In the genomic region with DNA sequence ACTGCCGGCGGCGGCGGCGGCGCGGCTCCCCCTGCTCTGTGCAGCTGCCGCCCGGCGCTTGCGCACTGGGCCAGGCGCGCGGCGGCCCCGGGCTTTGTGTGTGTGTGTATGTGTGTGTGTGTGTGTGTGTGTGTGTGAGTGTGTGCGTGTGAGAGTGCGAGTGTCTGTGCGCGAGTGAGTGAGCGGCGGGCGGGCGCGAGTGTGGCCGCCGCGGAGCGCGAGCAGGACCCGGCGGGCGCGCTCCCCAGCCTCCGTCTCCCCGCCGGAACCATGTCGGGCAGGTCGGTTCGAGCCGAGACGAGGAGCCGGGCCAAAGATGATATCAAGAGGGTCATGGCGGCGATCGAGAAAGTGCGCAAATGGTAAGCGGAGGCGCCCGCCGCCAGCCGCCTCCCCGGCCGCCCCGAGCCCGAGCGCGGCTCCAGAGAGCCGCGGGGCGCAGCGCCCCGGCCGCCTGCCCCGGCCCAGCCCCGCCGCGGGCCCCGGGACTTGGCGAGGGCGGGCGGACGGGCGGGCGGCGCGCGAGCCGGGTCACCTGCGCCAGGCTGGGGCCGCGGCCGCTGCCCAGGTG, we compare ENCODE assay signal across 8 cellular contexts. TPM values are rescaled to one million over a fixed set of nuclear protein-coding genes. Genes with fewer than 3 reads are reported as not detected.
DNase-seq lines count a peak whose midpoint lies in the region; ATAC-seq and TF ChIP-seq lines count a peak whose summit lies in the region.

A gene (plus strand): TSS at position 63 of the 571 bp plus-strand sequence. CDS start 208 bp downstream, at position 271.

- POLR2A ChIA-PET in PC-9 (lab: Charles Lee; ENCODE audit: unreplicated experiment) = interaction anchor here (0.6 kb wide), 1 partner anchor 299 kb away, joined by 16 read pairs; no protein-coding TSS in a partner anchor

- no peaks in the 10 kb centered on the region for H3K27me3 ChIP-seq in PC-9 (ENCODE audit: insufficient read depth, low read depth)
- no peaks in the 10 kb centered on the region for H3K27me3 ChIP-seq in foreskin keratinocyte
- H3K27me3 ChIP-seq in suprapubic skin = no peaks in the 10 kb centered on the region

- H3K79me2 ChIP-seq in PC-9 (ENCODE audit: low read depth) = 0 out of 2 replicates have a peak, but pooled peaks cover 3% of the 10 kb centered on the region

- H3F3A ChIP-seq in PC-9 (ENCODE audit: insufficient read depth, low read depth) = no peaks in the 10 kb centered on the region

- peak within 1 kb of the TSS; percentile 97 for H3K27ac Mint-ChIP-seq in nephron progenitor cell

- H3K4me1 Mint-ChIP-seq in nephron progenitor cell = peaks cover 27% of the 10 kb centered on the region

- H3K36me3 ChIP-seq in PC-9 (ENCODE audit: low read depth) (no peaks in the 10 kb centered on the region), suprapubic skin (no peaks in the 10 kb centered on the region)

- intact Hi-C loops in PC-9 (cut with micrococcal nuclease; ENCODE audit: unreplicated experiment) = no loop called here

- ATAC-seq in foreskin keratinocyte = peak; percentile 64
- no peak for ATAC-seq in HG03378 (IDR thresholded peaks at IDR 0.05; ENCODE audit: unreplicated experiment)

- H3K4me3 ChIP-seq in PC-9 (peak within 1 kb of the TSS; percentile 76), suprapubic skin (peak within 1 kb of the TSS; percentile 64)

- H3K4me2 ChIP-seq in PC-9 = peak within 1 kb of the TSS; percentile 88

- H3K27ac ChIP-seq in PC-9 (no peak within 1 kb of the TSS), foreskin keratinocyte (peak within 1 kb of the TSS; percentile 91), suprapubic skin (peak within 1 kb of the TSS; percentile 83)

- TF ChIP-seq CTCF in PC-9 (conservative IDR thresholded peaks at IDR 0.05) = no peak
- no peak for TF ChIP-seq CTCF in foreskin keratinocyte (conservative IDR thresholded peaks at IDR 0.05)
- TF ChIP-seq CTCF in nephron progenitor cell (IDR thresholded peaks at IDR 0.05) = no peak
- no peak for TF ChIP-seq CTCF in suprapubic skin (IDR thresholded peaks at IDR 0.05)

- BruUV-seq in PC-9 (replicated peaks; lab: Mats Ljungman, UMichigan) = no TSS peak

- H3K4me1 ChIP-seq in PC-9 (replicated peaks; ENCODE audit: insufficient read depth) (no peaks in the 10 kb centered on the region; the same call in 1 of the 2 replicates), foreskin keratinocyte (peaks cover 8% of the 10 kb centered on the region), suprapubic skin (peaks cover 38% of the 10 kb centered on the region)

- peaks cover 14% of the 10 kb centered on the region for H3K27me3 Mint-ChIP-seq in nephron progenitor cell (ENCODE audit: low read depth, poor library complexity)

- no peaks in the 10 kb centered on the region for H4K20me1 ChIP-seq in PC-9 (ENCODE audit: insufficient read depth)

- WGBS in suprapubic skin = 0% methylated on average over 11 of the region's 83 CpGs

- CTCF ChIA-PET in PC-9 (lab: Charles Lee) = no interaction called here

- TF ChIP-seq EP300 in suprapubic skin (IDR thresholded peaks at IDR 0.05) = no peak

- DNase-seq in CMK (ENCODE audit: low read depth) (peak; percentile 56), HPDE6-E6E7 (ENCODE audit: extremely low spot score) (peak; percentile 38), PC-9 (peak in 1 of 2 experiments; percentile 60), foreskin keratinocyte (peak in 1 of 2 donors; percentile 63), nephron progenitor cell (peak; percentile 65), suprapubic skin (ENCODE audit: low spot score in 2 of 2) (no peak)
- DNase-seq in activated effector memory CD4-positive, alpha-beta T cell treated with Interleukin-2 at 50 U/mL for 16 hours = peak; percentile 43

- peak within 1 kb of the TSS; percentile 95 for H3K4me3 Mint-ChIP-seq in nephron progenitor cell

- no peaks in the 10 kb centered on the region for H3K9me2 ChIP-seq in PC-9 (ENCODE audit: insufficient read depth)

- H2AFZ ChIP-seq in PC-9 = peak within 1 kb of the TSS; percentile 80; the same call in 1 of the 2 replicates

- H3K9me3 ChIP-seq in PC-9 (ENCODE audit: insufficient read depth, low read depth) (no peaks in the 10 kb centered on the region), suprapubic skin (no peaks in the 10 kb centered on the region)

- peaks cover 38% of the 10 kb centered on the region for H3K9me3 Mint-ChIP-seq in nephron progenitor cell

- no peak for TF ChIP-seq POLR2A in suprapubic skin (IDR thresholded peaks at IDR 0.05)

- H3K36me3 Mint-ChIP-seq in nephron progenitor cell (ENCODE audit: low read depth) = peaks cover 34% of the 10 kb centered on the region

RNA-seq across cellular contexts. Expression of the gene that starts here (rescaled TPM):
- 6.3 and 6.6 TPM in 2 replicates for total RNA-seq in PC-9 (2021)
- 18.2 and 23.2 TPM in 2 replicates for total RNA-seq in foreskin keratinocyte
- polyA plus RNA-seq in foreskin keratinocyte = 5.4 and 7.8 TPM in 2 replicates
- total RNA-seq in suprapubic skin = 10 to 100 TPM; 15.9 to 30.9 (median 22.7) TPM

Comparison
In these comparisons a context has a peak if more than half of its experiments do, and no peak if none do; other contexts are left out.
1. DNase-seq: peak in CMK (single experiment), HPDE6-E6E7 (single experiment), activated effector memory CD4-positive, alpha-beta T cell treated with Interleukin-2 at 50 U/mL for 16 hours (single experiment) and nephron progenitor cell (single experiment); none in suprapubic skin (0 of 2).